Comparison of ENCODE assay signal across 29 cellular contexts in the genomic region with DNA sequence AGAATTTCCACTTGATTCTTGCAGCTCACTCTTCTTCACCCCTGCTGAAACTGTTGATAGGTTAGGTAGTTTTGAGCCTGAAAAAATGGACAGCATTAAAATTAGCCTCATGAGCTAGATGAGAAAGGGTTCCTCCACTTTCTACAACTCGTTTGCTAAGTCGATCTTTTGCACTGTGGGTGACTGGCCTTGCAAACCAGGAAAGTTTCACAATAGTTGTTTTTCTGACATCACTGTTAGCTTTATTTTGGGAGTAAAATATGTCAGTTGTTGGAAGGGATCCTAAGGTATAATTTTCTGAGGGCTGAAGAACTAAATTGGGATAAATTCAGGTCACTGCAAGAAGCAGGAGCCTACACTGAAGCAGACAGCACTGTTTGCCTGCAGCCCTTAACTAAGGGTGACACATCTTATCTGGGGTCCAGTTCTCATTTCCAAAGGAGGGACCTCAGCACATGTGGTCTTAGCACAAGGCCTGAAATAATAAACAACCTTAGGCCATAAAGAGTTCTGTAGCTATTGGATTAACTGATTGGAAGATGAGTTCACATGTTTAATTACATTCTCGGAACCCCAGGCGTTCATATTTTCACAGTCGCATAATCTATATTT. TPM values are rescaled to one million over a fixed set of nuclear protein-coding genes. Genes with fewer than 3 reads are reported as not detected.
DNase-seq lines count a peak whose midpoint lies in the region; ATAC-seq and TF ChIP-seq lines count a peak whose summit lies in the region.
"Had no signal": no experiment of that assay in that cellular context is flagged by ENCODE, and none has a peak within 500 bp of the region (broad histone marks: within the 10 kb centered on the region; RNA-seq: fewer than 3 reads in every experiment).

No MANE protein-coding gene starts in this region.

- no peaks in the 10 kb centered on the region for H3K4me1 ChIP-seq in left lung
- H3K4me1 ChIP-seq: foreskin keratinocyte, neural progenitor cell, Peyer's patch, suprapubic skin had no signal

- peak; percentile 57 for ATAC-seq in omental fat pad (ENCODE audit: low FRiP score)
- ATAC-seq in left lung, result no peak
- no peak for ATAC-seq in GM18909 (IDR thresholded peaks at IDR 0.05; ENCODE audit: poor library complexity, unreplicated experiment)
- ATAC-seq: activated T-cell treated with anti-CD3 and anti-CD28 coated beads, Interleukin-2, amount 50 U/mL, for 4 hours; CD8-positive, alpha-beta T cell; foreskin keratinocyte; sciatic nerve; stimulated activated naive B cell treated with anti-CD40 and anti-IgM and Interleukin-4, amounts not matched to agents 10 μg/mL and 1 μg/mL and 100 μg/mL, for 72 hours; WTC11 had no signal

- intact Hi-C loops in left lung (cut with DNase I), result no loop called here

- H3K27ac ChIP-seq in left lung, result no peak overlapping the region
- H3K27ac ChIP-seq: foreskin keratinocyte, neural progenitor cell, Peyer's patch, suprapubic skin had no signal

- H3K4me3 ChIP-seq in AG09309 (ENCODE audit: control insufficient read depth, low read depth, low read length) (no peak overlapping the region), fibroblast of the aortic adventitia (ENCODE audit: low read depth, low read length) (no peak overlapping the region), left lung (no peak overlapping the region)
- H3K4me3 ChIP-seq: neural progenitor cell, Peyer's patch, suprapubic skin had no signal

- H3K36me3 ChIP-seq in left lung, result peaks cover 3 to 84% of the 10 kb centered on the region in 2 donors

- peak; percentile 4 for DNase-seq in AG09309 (ENCODE audit: low read depth)
- DNase-seq in amniotic epithelial cell (ENCODE audit: low read depth), result peak; percentile 33
- peak; percentile 65 for DNase-seq in fibroblast of the aortic adventitia (ENCODE audit: low read depth)
- no peak for DNase-seq in omental fat pad (ENCODE audit: low spot score)
- no peak for DNase-seq in activated CD8-positive, alpha-beta memory T cell treated with anti-CD3 and anti-CD28 coated beads, Interleukin-2, amount 50 U/mL, for 4 hours
- no peak for DNase-seq in left lung
- no peak for DNase-seq in effector CD8-positive, alpha-beta T cell (lab: John Stamatoyannopoulos, UW)
- DNase-seq: 8988T; activated CD4-positive, alpha-beta T cell treated with anti-CD3 and anti-CD28 coated beads, Interleukin-2, amount 10 ng/mL, durations not matched to agents 7 days and 5 days; activated naive CD4-positive, alpha-beta T cell; activated T-cell treated with anti-CD3 and anti-CD28 coated beads, Interleukin-2, amount 50 U/mL, for 4 hours; CD8-positive, alpha-beta T cell; dermis blood vessel endothelial cell; DMS 273 treated with DMSO at 0.1 percent for 48 hours; foreskin keratinocyte; H7; KBM-7; NCI-H1436; NCI-H748 treated with DMSO at 0.1 percent for 48 hours; Peyer's patch; SIG-M5; stimulated activated CD4-positive, alpha-beta T cell treated with anti-CD3 and anti-CD28 coated beads, Interleukin-4, amount 100 ng/mL, for 4 hours; stimulated activated naive B cell treated with anti-CD40 and anti-IgM and Interleukin-4, amounts not matched to agents 10 μg/mL and 1 μg/mL and 100 μg/mL, for 72 hours; T1000 had no signal

- TF ChIP-seq CTCF in AG09309 (IDR thresholded peaks at IDR 0.05; ENCODE audit: control insufficient read depth, insufficient read depth, low read depth, low read length, missing control alignments) (no peak), fibroblast of the aortic adventitia (IDR thresholded peaks at IDR 0.05; ENCODE audit: insufficient read depth, low read length) (no peak), omental fat pad (IDR thresholded peaks at IDR 0.05) (no peak), left lung (IDR thresholded peaks at IDR 0.05) (no peak)

- H3K9me3 ChIP-seq in left lung, result no peaks in the 10 kb centered on the region
- H3K9me3 ChIP-seq: Peyer's patch, suprapubic skin had no signal

- no peaks in the 10 kb centered on the region for H3K27me3 ChIP-seq in left lung
- H3K27me3 ChIP-seq: foreskin keratinocyte, neural progenitor cell, Peyer's patch, suprapubic skin had no signal

RNA-seq across cellular contexts. Expression of a gene that starts 29.1 kb away (rescaled TPM):
- total RNA-seq in fibroblast of the aortic adventitia (ENCODE audit: low replicate concordance), result 30.7 and 35.2 TPM in 2 replicates
- total RNA-seq in omental fat pad, result 10 to 100 TPM; 19.8 to 49.8 (median 27.2) TPM
- total RNA-seq in left lung, result 10 to 100 TPM; 23.6 to 32.7 TPM

Comparison
In these comparisons a context has a peak if more than half of its experiments do, and no peak if none do; other contexts are left out.
1. DNase-seq: peak in AG09309 (single experiment), amniotic epithelial cell (single experiment) and fibroblast of the aortic adventitia (single experiment); none in omental fat pad (single experiment), activated CD8-positive, alpha-beta memory T cell treated with anti-CD3 and anti-CD28 coated beads, Interleukin-2, amount 50 U/mL, for 4 hours (single experiment), left lung (0 of 2) and effector CD8-positive, alpha-beta T cell (single experiment).